13 cellular contexts compared by ENCODE assay signal in genomic region chr11:34146411-34146810, GRCh38.
"Had no signal": no experiment of that assay in that cellular context is flagged by ENCODE, and none has a peak within 500 bp of the region (broad histone marks: within the 10 kb centered on the region; RNA-seq: fewer than 3 reads in every experiment).

No MANE protein-coding gene starts in this region.

- H3K27me3 ChIP-seq: ascending aorta, pancreas, transverse colon had no signal

- DNase-seq: activated CD4-positive, alpha-beta T cell treated with anti-CD3 and anti-CD28 coated beads, Interleukin-2, amount 50 U/mL, for 48 hours; activated T-cell treated with anti-CD3 and anti-CD28 coated beads, Interleukin-2, amount 50 U/mL, for 48 hours; foreskin melanocyte; pancreas; retina; substantia nigra; T-helper 2 cell; transverse colon had no signal

- H3K4me1 ChIP-seq: ascending aorta, pancreas, transverse colon had no signal

- H3K27ac Mint-ChIP-seq: stimulated activated effector memory CD8-positive, alpha-beta T cell treated with anti-CD3 and anti-CD28 coated beads, Interleukin-12 subunit alpha, Interleukin-12 subunit beta, amount 100 ng/mL, for 72 hours had no signal

- H3K4me1 Mint-ChIP-seq: stimulated activated effector memory CD8-positive, alpha-beta T cell treated with anti-CD3 and anti-CD28 coated beads, Interleukin-12 subunit alpha, Interleukin-12 subunit beta, amount 100 ng/mL, for 72 hours had no signal

- H3K9me3 ChIP-seq: ascending aorta, pancreas, transverse colon had no signal

- H3K27ac ChIP-seq: ascending aorta, pancreas, transverse colon had no signal

- H3K4me3 ChIP-seq: ascending aorta, pancreas, transverse colon had no signal

- H3K4me3 Mint-ChIP-seq: neural crest cell; stimulated activated effector memory CD8-positive, alpha-beta T cell treated with anti-CD3 and anti-CD28 coated beads, Interleukin-12 subunit alpha, Interleukin-12 subunit beta, amount 100 ng/mL, for 72 hours had no signal

- ATAC-seq: pancreas; stimulated activated effector memory CD8-positive, alpha-beta T cell treated with anti-CD3 and anti-CD28 coated beads, Interleukin-12 subunit alpha, Interleukin-12 subunit beta, amount 100 ng/mL, for 72 hours had no signal

- H3K9me3 Mint-ChIP-seq: neural crest cell; stimulated activated effector memory CD8-positive, alpha-beta T cell treated with anti-CD3 and anti-CD28 coated beads, Interleukin-12 subunit alpha, Interleukin-12 subunit beta, amount 100 ng/mL, for 72 hours had no signal

- FAIRE-seq: colon, pancreas, TTC549 had no signal
